In genomic region chr4:184267673-184268573, GRCh38 we compare ENCODE assay signal across 8 cellular contexts. TPM values are rescaled to one million over a fixed set of nuclear protein-coding genes. Genes with fewer than 3 reads are reported as not detected.
A peak's percentile ranks its signal among the peaks of the same experiment; 100 is the strongest.
DNase-seq lines count a peak whose midpoint lies in the region; ATAC-seq and TF ChIP-seq lines count a peak whose summit lies in the region.

No MANE protein-coding gene starts in this region.

- H3K9me3 Mint-ChIP-seq in activated naive CD4-positive, alpha-beta T cell treated with anti-CD3 and anti-CD28 coated beads, Interleukin-2, amount 50 U/mL, for 24 hours, result no peaks in the 10 kb centered on the region
- H3K9me3 Mint-ChIP-seq in glutamatergic neuron (ENCODE audit: unreplicated experiment), result peaks cover 2% of the 10 kb centered on the region

- peak overlapping the region; percentile 77 for H3K4me3 Mint-ChIP-seq in activated naive CD4-positive, alpha-beta T cell treated with anti-CD3 and anti-CD28 coated beads, Interleukin-2, amount 50 U/mL, for 24 hours
- no peak overlapping the region for H3K4me3 Mint-ChIP-seq in glutamatergic neuron (ENCODE audit: unreplicated experiment)

- no peaks in the 10 kb centered on the region for H3K27me3 Mint-ChIP-seq in activated naive CD4-positive, alpha-beta T cell treated with anti-CD3 and anti-CD28 coated beads, Interleukin-2, amount 50 U/mL, for 24 hours
- H3K27me3 Mint-ChIP-seq in glutamatergic neuron (ENCODE audit: unreplicated experiment), result no peaks in the 10 kb centered on the region

- no peaks in the 10 kb centered on the region for H3K27me3 ChIP-seq in BJ (ENCODE audit: control insufficient read depth, insufficient read depth, low read length)

- no peaks in the 10 kb centered on the region for H3K36me3 ChIP-seq in BJ (ENCODE audit: control insufficient read depth, insufficient read depth, low read length)

- ATAC-seq in GM19372 (IDR thresholded peaks at IDR 0.05; ENCODE audit: low read depth, unreplicated experiment) (peak; percentile 68), HG03460 (IDR thresholded peaks at IDR 0.05; ENCODE audit: unreplicated experiment) (peak; percentile 83), left ventricle myocardium superior (peak; percentile 63)

- no peaks in the 10 kb centered on the region for H3K36me3 Mint-ChIP-seq in activated naive CD4-positive, alpha-beta T cell treated with anti-CD3 and anti-CD28 coated beads, Interleukin-2, amount 50 U/mL, for 24 hours
- no peaks in the 10 kb centered on the region for H3K36me3 Mint-ChIP-seq in glutamatergic neuron (ENCODE audit: unreplicated experiment)

- DNase-seq in BJ (ENCODE audit: low read depth) (peak; percentile 77), SIG-M5 treated with dmso at 0.1 percent for 504 hours (lab: John Stamatoyannopoulos, UW; ENCODE audit: unreplicated experiment) (peak; percentile 94), left ventricle myocardium superior (peak; percentile 42), glutamatergic neuron (no peak)
- peak; percentile 70 to 78 for DNase-seq in stimulated activated CD4-positive, alpha-beta T cell treated with anti-CD3 and anti-CD28 coated beads, Interleukin-2, amount 100 ng/mL, for 24 hours

- POLR2A ChIA-PET in BJ (lab: Charles Lee), result no interaction called here

- TF ChIP-seq CTCF in BJ (IDR thresholded peaks at IDR 0.05; ENCODE audit: insufficient read depth, low read depth, low read length), result no peak
- TF ChIP-seq CTCF in glutamatergic neuron (IDR thresholded peaks at IDR 0.05; ENCODE audit: partially characterized antibody, unreplicated experiment), result no peak

- peaks cover 52% of the 10 kb centered on the region for H3K4me1 Mint-ChIP-seq in activated naive CD4-positive, alpha-beta T cell treated with anti-CD3 and anti-CD28 coated beads, Interleukin-2, amount 50 U/mL, for 24 hours
- peaks cover 1% of the 10 kb centered on the region for H3K4me1 Mint-ChIP-seq in glutamatergic neuron (ENCODE audit: low read depth, unreplicated experiment)

- no peak overlapping the region for H3K4me3 ChIP-seq in BJ (ENCODE audit: low read depth, low read length)

- CTCF ChIA-PET in BJ (lab: Yijun Ruan, JAX), result interaction anchor here (1.5 to 1.7 kb wide), 4 partner anchors 11 to 269 kb away, joined by 3 to 5 read pairs (median 4); no protein-coding TSS in a partner anchor

- H3K27ac Mint-ChIP-seq in activated naive CD4-positive, alpha-beta T cell treated with anti-CD3 and anti-CD28 coated beads, Interleukin-2, amount 50 U/mL, for 24 hours, result peak overlapping the region; percentile 90
- no peak overlapping the region for H3K27ac Mint-ChIP-seq in glutamatergic neuron (ENCODE audit: unreplicated experiment)

- intact Hi-C loops in left ventricle myocardium superior (cut with micrococcal nuclease), result no loop called here

RNA-seq across cellular contexts. Expression of gene ENPP6, which starts 50.2 kb away (rescaled TPM):
- polyA plus RNA-seq in BJ (2011; rRNA removed), result not detected in 2 replicates
- polyA minus RNA-seq in BJ (2011; rRNA and poly(A)+ RNA removed), result not detected in 2 replicates
- not detected for total RNA-seq in left ventricle myocardium superior
- total RNA-seq in glutamatergic neuron (ENCODE audit: unreplicated experiment), result not detected
